ENCODE assay signal across 14 cellular contexts in genomic region chr11:128625316-128625715, GRCh38. TPM values are rescaled to one million over a fixed set of nuclear protein-coding genes. Genes with fewer than 3 reads are reported as not detected.
DNase-seq lines count a peak whose midpoint lies in the region; TF ChIP-seq lines count a peak whose summit lies in the region.
"Had no signal": no experiment of that assay in that cellular context is flagged by ENCODE, and none has a peak within 500 bp of the region (broad histone marks: within the 10 kb centered on the region; RNA-seq: fewer than 3 reads in every experiment).

No MANE protein-coding gene starts in this region.

- H3K9me3 ChIP-seq in MM.1S (replicated peaks; ENCODE audit: insufficient read depth, low read length) = no peaks in the 10 kb centered on the region
- H3K9me3 ChIP-seq: uterus had no signal

- CTCF ChIA-PET in activated CD4-positive, alpha-beta T cell treated with anti-CD3 and anti-CD28 coated beads, Interleukin-2, amount 10 ng/mL, durations not matched to agents 7 days and 5 days (lab: Charles Lee) = interaction anchor here (0.6 to 2.0 kb wide), 9 partner anchors 13 to 468 kb away, joined by 3 to 6 read pairs (median 3); no protein-coding TSS in a partner anchor

- no peaks in the 10 kb centered on the region for H3K9me2 ChIP-seq in MM.1S (replicated peaks; ENCODE audit: insufficient read depth, low read length)

- no peaks in the 10 kb centered on the region for H3K36me3 ChIP-seq in MM.1S (replicated peaks; ENCODE audit: insufficient read depth, low read length)
- H3K36me3 ChIP-seq: uterus had no signal

- no peak overlapping the region for H3K4me3 ChIP-seq in MM.1S (ENCODE audit: low read length)
- no peak overlapping the region for H3K4me3 ChIP-seq in skin epidermis
- H3K4me3 ChIP-seq: uterus had no signal

- no peaks in the 10 kb centered on the region for H3K79me2 ChIP-seq in MM.1S (ENCODE audit: low read length)

- H3K27me3 ChIP-seq in MM.1S (replicated peaks; ENCODE audit: insufficient read depth, low read length) = no peaks in the 10 kb centered on the region
- H3K27me3 ChIP-seq: uterus had no signal

- TF ChIP-seq CTCF in MM.1S (IDR thresholded peaks at IDR 0.05; ENCODE audit: low read length) = no peak

- peak overlapping the region; percentile 64 for H3K4me3 Mint-ChIP-seq in activated CD4-positive, alpha-beta T cell treated with anti-CD3 and anti-CD28 coated beads, Interleukin-2, amount 10 ng/mL, durations not matched to agents 7 days and 5 days
- peak overlapping the region; percentile 50 for H3K4me3 Mint-ChIP-seq in activated naive CD8-positive, alpha-beta T cell treated with anti-CD3 and anti-CD28 coated beads for 36 hours
- H3K4me3 Mint-ChIP-seq: brain, neural crest cell had no signal

- peaks cover 36% of the 10 kb centered on the region for H3K4me1 ChIP-seq in MM.1S (ENCODE audit: low read length)
- H3K4me1 ChIP-seq: uterus had no signal

- peaks cover 93% of the 10 kb centered on the region for H3K4me1 Mint-ChIP-seq in activated CD4-positive, alpha-beta T cell treated with anti-CD3 and anti-CD28 coated beads, Interleukin-2, amount 10 ng/mL, durations not matched to agents 7 days and 5 days
- H3K4me1 Mint-ChIP-seq in activated naive CD8-positive, alpha-beta T cell treated with anti-CD3 and anti-CD28 coated beads for 36 hours = peaks cover 91% of the 10 kb centered on the region

- no peak for DNase-seq in activated CD4-positive, alpha-beta T cell treated with anti-CD3 and anti-CD28 coated beads, Interleukin-2, amount 10 ng/mL, durations not matched to agents 7 days and 5 days
- DNase-seq in activated CD4-positive, alpha-beta T cell treated with anti-CD3 and anti-CD28 coated beads, Interleukin-2, amount 50 U/mL, for 1 hour = no peak
- DNase-seq in MM.1S (no peak), NCI-H510A (lab: John Stamatoyannopoulos, UW) (no peak), NCI-H526 (lab: John Stamatoyannopoulos, UW) (no peak), activated gamma-delta T cell treated with Interleukin-2 at 50 U/mL for 16 hours (no peak)
- no peak for DNase-seq in activated naive CD8-positive, alpha-beta T cell treated with anti-CD3 and anti-CD28 coated beads for 36 hours
- DNase-seq: NCI-H187 treated with DMSO at 0.1 percent for 48 hours; NCI-H82; stimulated activated CD4-positive, alpha-beta T cell treated with anti-CD3 and anti-CD28 coated beads, Interleukin-12 subunit alpha, Interleukin-12 subunit beta, amount 100 ng/mL, for 4 hours; uterus had no signal

- peak overlapping the region; percentile 41; the same call in 1 of the 2 replicates for H3K4me2 ChIP-seq in MM.1S (ENCODE audit: low read depth, low read length)

- peak overlapping the region; percentile 60; the same call in 1 of the 2 replicates for H2AFZ ChIP-seq in MM.1S (ENCODE audit: low read length)

- peaks cover 17% of the 10 kb centered on the region for H3F3A ChIP-seq in MM.1S (ENCODE audit: insufficient read depth, low read length)

- no peaks in the 10 kb centered on the region for H3K27me3 Mint-ChIP-seq in activated CD4-positive, alpha-beta T cell treated with anti-CD3 and anti-CD28 coated beads, Interleukin-2, amount 10 ng/mL, durations not matched to agents 7 days and 5 days
- H3K27me3 Mint-ChIP-seq in activated naive CD8-positive, alpha-beta T cell treated with anti-CD3 and anti-CD28 coated beads for 36 hours = no peaks in the 10 kb centered on the region

- no peaks in the 10 kb centered on the region for H3K9me3 Mint-ChIP-seq in activated CD4-positive, alpha-beta T cell treated with anti-CD3 and anti-CD28 coated beads, Interleukin-2, amount 10 ng/mL, durations not matched to agents 7 days and 5 days
- H3K9me3 Mint-ChIP-seq in activated naive CD8-positive, alpha-beta T cell treated with anti-CD3 and anti-CD28 coated beads for 36 hours = no peaks in the 10 kb centered on the region
- H3K9me3 Mint-ChIP-seq: brain, neural crest cell had no signal

- no peak overlapping the region for H3K9ac ChIP-seq in MM.1S (ENCODE audit: low read length)

- peak overlapping the region; percentile 94 for H3K27ac Mint-ChIP-seq in activated CD4-positive, alpha-beta T cell treated with anti-CD3 and anti-CD28 coated beads, Interleukin-2, amount 10 ng/mL, durations not matched to agents 7 days and 5 days
- H3K27ac Mint-ChIP-seq in activated naive CD8-positive, alpha-beta T cell treated with anti-CD3 and anti-CD28 coated beads for 36 hours = peak overlapping the region; percentile 98
- H3K27ac Mint-ChIP-seq: brain had no signal

- POLR2A ChIA-PET in activated CD4-positive, alpha-beta T cell treated with anti-CD3 and anti-CD28 coated beads, Interleukin-2, amount 10 ng/mL, durations not matched to agents 7 days and 5 days (lab: Charles Lee) = no interaction called here

- no peaks in the 10 kb centered on the region for H4K20me1 ChIP-seq in MM.1S (ENCODE audit: insufficient read depth, low read length)

- H3K36me3 Mint-ChIP-seq in activated CD4-positive, alpha-beta T cell treated with anti-CD3 and anti-CD28 coated beads, Interleukin-2, amount 10 ng/mL, durations not matched to agents 7 days and 5 days (ENCODE audit: low read depth) = peaks cover 8% of the 10 kb centered on the region
- H3K36me3 Mint-ChIP-seq in activated naive CD8-positive, alpha-beta T cell treated with anti-CD3 and anti-CD28 coated beads for 36 hours = no peaks in the 10 kb centered on the region
- H3K36me3 Mint-ChIP-seq: brain had no signal

- peak overlapping the region; percentile 85 for H3K27ac ChIP-seq in MM.1S (ENCODE audit: low read length)
- peak overlapping the region in 13 of 21 experiments; percentile 14 to 86 (median 60) for H3K27ac ChIP-seq in skin epidermis
- H3K27ac ChIP-seq: uterus had no signal

RNA-seq across cellular contexts. Expression of gene ETS1, which starts 38.0 kb away (rescaled TPM):
- total RNA-seq in activated CD4-positive, alpha-beta T cell treated with anti-CD3 and anti-CD28 coated beads, Interleukin-2, amount 10 ng/mL, durations not matched to agents 7 days and 5 days = 100 to 1,000 TPM; 580 to 648 TPM
- 100 to 1,000 TPM; 426 to 430 TPM for total RNA-seq in activated naive CD8-positive, alpha-beta T cell treated with anti-CD3 and anti-CD28 coated beads for 36 hours
